Comparison of ENCODE assay signal across 14 cellular contexts in the genomic region with DNA sequence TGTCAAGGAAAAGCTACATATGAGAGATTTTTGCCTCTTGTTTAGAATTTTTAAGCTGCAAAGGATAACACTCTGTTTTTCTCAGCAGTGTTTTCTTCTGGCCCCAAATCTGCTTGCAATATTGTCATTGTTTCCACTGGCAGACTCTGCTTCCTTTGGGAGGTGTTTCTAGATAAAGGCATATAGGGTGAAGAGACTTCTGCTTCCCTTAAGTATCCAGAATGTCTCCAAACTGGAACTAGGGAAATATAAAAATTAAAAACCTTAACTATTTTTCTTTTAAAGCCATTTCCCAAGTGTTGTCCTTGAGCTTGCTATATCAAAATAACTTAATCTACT. TPM values are rescaled to one million over a fixed set of nuclear protein-coding genes. Genes with fewer than 3 reads are reported as not detected.
A peak's percentile ranks its signal among the peaks of the same experiment; 100 is the strongest.
DNase-seq lines count a peak whose midpoint lies in the region; ATAC-seq and TF ChIP-seq lines count a peak whose summit lies in the region.
"Had no signal": no experiment of that assay in that cellular context is flagged by ENCODE, and none has a peak within 500 bp of the region (broad histone marks: within the 10 kb centered on the region; RNA-seq: fewer than 3 reads in every experiment).

No MANE protein-coding gene starts in this region.

- CTCF ChIA-PET in A673 (lab: Charles Lee) (no interaction called here), Caco-2 (lab: Charles Lee) (no interaction called here)

- no peak overlapping the region for H3K4me3 ChIP-seq in A673 (ENCODE audit: low read depth, low read length, poor library complexity, severe bottlenecking)
- H3K4me3 ChIP-seq in GM23248: no peak overlapping the region
- H3K4me3 ChIP-seq in choroid plexus epithelial cell (ENCODE audit: low read depth, low read length): no peak overlapping the region
- H3K4me3 ChIP-seq in fibroblast of the aortic adventitia (ENCODE audit: low read depth, low read length): no peak overlapping the region
- no peak overlapping the region for H3K4me3 ChIP-seq in Caco-2 (ENCODE audit: low read depth, low read length)
- H3K4me3 ChIP-seq: BLaER1, HAP-1 had no signal

- H3K4me3 Mint-ChIP-seq in Caco-2 (ENCODE audit: unreplicated experiment) (no peak overlapping the region), T-helper 17 cell (no peak overlapping the region)

- H3F3A ChIP-seq in GM23248 (ENCODE audit: insufficient read depth): no peaks in the 10 kb centered on the region

- H3K27ac Mint-ChIP-seq in Caco-2 (ENCODE audit: unreplicated experiment): no peak overlapping the region
- no peak overlapping the region for H3K27ac Mint-ChIP-seq in T-helper 17 cell

- no peak overlapping the region for H3K4me2 ChIP-seq in GM23248 (ENCODE audit: unreplicated experiment)
- H3K4me2 ChIP-seq: BLaER1 had no signal

- H3K4me1 Mint-ChIP-seq in Caco-2 (ENCODE audit: low read depth, unreplicated experiment) (no peaks in the 10 kb centered on the region), T-helper 17 cell (no peaks in the 10 kb centered on the region)

- no peaks in the 10 kb centered on the region for H3K9me2 ChIP-seq in GM23248 (ENCODE audit: insufficient read depth)

- H3K27me3 ChIP-seq in A673 (replicated peaks; ENCODE audit: insufficient read depth, low read depth, low read length, poor library complexity) (no peaks in the 10 kb centered on the region), GM23248 (replicated peaks; ENCODE audit: insufficient read depth) (no peaks in the 10 kb centered on the region), Caco-2 (replicated peaks; ENCODE audit: control insufficient read depth, insufficient read depth, low read length) (no peaks in the 10 kb centered on the region)
- H3K27me3 ChIP-seq: BLaER1 had no signal

- H3K9me3 ChIP-seq in A673 (ENCODE audit: low read depth, low read length, poor library complexity, severe bottlenecking) (peaks cover under 1% of the 10 kb centered on the region), GM23248 (ENCODE audit: low read depth) (no peaks in the 10 kb centered on the region), Caco-2 (no peaks in the 10 kb centered on the region), T-helper 17 cell (ENCODE audit: control insufficient read depth, low read length, poor library complexity, severe bottlenecking) (no peaks in the 10 kb centered on the region)
- H3K9me3 ChIP-seq: BLaER1, HAP-1 had no signal

- BruUV-seq in A673 (replicated peaks; lab: Mats Ljungman, UMichigan) (no TSS peak), Caco-2 (replicated peaks; lab: Mats Ljungman, UMichigan) (no TSS peak)

- TF ChIP-seq CTCF in A673 (conservative IDR thresholded peaks at IDR 0.05; ENCODE audit: low read depth, low read length): no peak
- no peak for TF ChIP-seq CTCF in choroid plexus epithelial cell (conservative IDR thresholded peaks at IDR 0.05; ENCODE audit: low read depth, low read length)
- TF ChIP-seq CTCF in fibroblast of the aortic adventitia (IDR thresholded peaks at IDR 0.05; ENCODE audit: insufficient read depth, low read length): no peak
- TF ChIP-seq CTCF in Caco-2 (IDR thresholded peaks at IDR 0.05; ENCODE audit: insufficient read depth in 1 of 2, low read depth in 1 of 2, low read length in 1 of 2, severe bottlenecking in 1 of 2, unreplicated experiment in 1 of 2): no peak

- DNase-seq in A673 (ENCODE audit: low spot score) (no peak), GM23248 (no peak), choroid plexus epithelial cell (ENCODE audit: low read depth) (peak; percentile 19), fibroblast of the aortic adventitia (ENCODE audit: low read depth) (peak; percentile 64), Caco-2 (no peak), T-helper 17 cell (no peak)
- DNase-seq: AML-193, DMS79 treated with DMSO at 0.1 percent for 48 hours, EL, IMR-90 had no signal

- ATAC-seq in T-helper 17 cell (no peak), GM19467 (IDR thresholded peaks at IDR 0.05; ENCODE audit: unreplicated experiment) (no peak)

- H3K4me1 ChIP-seq in A673 (ENCODE audit: insufficient read depth, low read length, poor library complexity, severe bottlenecking) (peaks cover 25% of the 10 kb centered on the region), GM23248 (ENCODE audit: insufficient read depth) (no peaks in the 10 kb centered on the region), Caco-2 (no peaks in the 10 kb centered on the region)
- H3K4me1 ChIP-seq: BLaER1, HAP-1 had no signal

- intact Hi-C loops in A673 (cut with micrococcal nuclease; ENCODE audit: unreplicated experiment) (no loop called here), Caco-2 (cut with micrococcal nuclease; ENCODE audit: unreplicated experiment) (no loop called here)

- POLR2A ChIA-PET in A673 (lab: Charles Lee; ENCODE audit: low non-redundant PET): interaction anchor here (0.6 to 0.7 kb wide), 2 partner anchors 10 to 214 kb away, joined by 4 to 8 read pairs; no protein-coding TSS in a partner anchor
- POLR2A ChIA-PET in Caco-2 (lab: Charles Lee): no interaction called here

- in situ Hi-C loops in GM23248 (cut with MboI): no loop called here

- H3K36me3 ChIP-seq in A673 (ENCODE audit: insufficient read depth, low read length, poor library complexity, severe bottlenecking) (peaks cover 1% of the 10 kb centered on the region), GM23248 (ENCODE audit: low read depth) (no peaks in the 10 kb centered on the region), Caco-2 (ENCODE audit: control insufficient read depth, insufficient read depth, low read length) (no peaks in the 10 kb centered on the region)
- H3K36me3 ChIP-seq: BLaER1, HAP-1 had no signal

- H3K79me2 ChIP-seq in GM23248 (ENCODE audit: insufficient read depth): no peaks in the 10 kb centered on the region

- no peaks in the 10 kb centered on the region for H3K36me3 Mint-ChIP-seq in Caco-2 (ENCODE audit: insufficient read depth, unreplicated experiment)
- H3K36me3 Mint-ChIP-seq in T-helper 17 cell (ENCODE audit: low read depth): no peaks in the 10 kb centered on the region

- H2AFZ ChIP-seq in GM23248: peak overlapping the region; percentile 36; the same call in 1 of the 2 replicates

- H3K9me3 Mint-ChIP-seq in Caco-2 (ENCODE audit: unreplicated experiment): no peaks in the 10 kb centered on the region

- H3K27ac ChIP-seq in A673 (ENCODE audit: low read depth, low read length, poor library complexity, severe bottlenecking): peak overlapping the region; percentile 17
- no peak overlapping the region for H3K27ac ChIP-seq in GM23248
- H3K27ac ChIP-seq: BLaER1 had no signal

- H4K20me1 ChIP-seq in GM23248 (ENCODE audit: insufficient read depth): no peaks in the 10 kb centered on the region
- H4K20me1 ChIP-seq: BLaER1 had no signal

- H3K9ac ChIP-seq in GM23248: no peak overlapping the region
- H3K9ac ChIP-seq: BLaER1 had no signal

- H3K27me3 Mint-ChIP-seq in Caco-2 (ENCODE audit: insufficient read depth, unreplicated experiment) (no peaks in the 10 kb centered on the region), T-helper 17 cell (no peaks in the 10 kb centered on the region)

RNA-seq across cellular contexts. Expression of gene HTR1F, which starts 40.5 kb away (rescaled TPM):
- total RNA-seq in A673 (2021): 14.3 and 16.3 TPM in 2 replicates
- 0.25 and 0.32 TPM in 2 replicates for total RNA-seq in GM23248 (2014; rRNA removed; shearing (Covaris generic))
- 0.48 and 0.66 TPM in 2 replicates for polyA plus RNA-seq in GM23248 (2016; fragmentation: Nextera tagmentation; extraction: Ambion mirVana)
- 0.09 TPM in 1 of 2 replicates, not detected in the other for total RNA-seq in fibroblast of the aortic adventitia (ENCODE audit: low replicate concordance)
- total RNA-seq in Caco-2 (2022): not detected in 2 replicates
- total RNA-seq in T-helper 17 cell: under 1 TPM in 1 of 2 donors, not detected in 1; 0.15 TPM
- total RNA-seq: HT-29, IMR-90 had no signal
- polyA plus RNA-seq: IMR-90 had no signal

Comparison
In these comparisons a context has a peak if more than half of its experiments do, and no peak if none do; other contexts are left out.
1. DNase-seq: peak in choroid plexus epithelial cell (single experiment) and fibroblast of the aortic adventitia (single experiment); none in A673 (single experiment), GM23248 (single experiment), Caco-2 (0 of 2) and T-helper 17 cell (0 of 3).
2. RNA of gene HTR1F, which starts 40.5 kb away (total RNA-seq): 14.3 to 16.3 TPM in A673; 0.25 to 0.32 TPM in GM23248, 0.15 TPM in T-helper 17 cell, 0.09 TPM in fibroblast of the aortic adventitia and not detected in Caco-2; every median in the first group is over 10 times any median in the second.